9 cellular contexts compared by ENCODE assay signal in the genomic region with DNA sequence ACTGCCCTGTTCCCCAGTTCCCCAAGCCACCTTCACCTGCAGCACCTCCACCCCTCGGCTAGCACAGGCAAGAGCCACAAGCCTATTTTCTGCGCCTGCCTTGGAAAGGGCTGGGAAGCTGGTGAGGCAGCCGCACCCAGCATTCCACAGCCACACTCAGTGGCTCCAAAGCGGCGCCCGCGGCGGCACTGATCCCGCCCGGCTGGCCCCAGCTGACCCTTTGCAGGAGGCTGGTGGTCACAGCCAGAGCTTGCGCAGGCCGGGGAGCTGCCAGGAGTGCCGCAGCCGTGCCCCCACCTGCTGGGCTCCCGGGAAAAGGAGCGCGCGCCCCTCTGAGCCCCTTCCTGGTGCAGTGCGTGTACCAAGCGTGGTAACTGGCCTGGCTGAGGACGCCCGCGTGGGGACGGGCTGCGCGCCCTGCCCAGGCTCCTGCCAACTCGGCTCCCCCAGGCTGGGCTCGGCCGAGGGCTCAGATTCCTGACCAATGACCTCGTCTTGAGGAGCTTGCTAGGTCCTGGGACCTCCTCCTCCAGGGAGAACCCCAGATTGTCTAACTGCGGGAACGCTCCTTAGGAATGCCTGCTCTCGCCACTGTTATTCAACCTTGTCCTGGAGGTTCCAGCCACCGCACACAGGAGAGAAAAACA. TPM values are rescaled to one million over a fixed set of nuclear protein-coding genes. Genes with fewer than 3 reads are reported as not detected.
A peak's percentile ranks its signal among the peaks of the same experiment; 100 is the strongest.
DNase-seq lines count a peak whose midpoint lies in the region; ATAC-seq, FAIRE-seq and TF ChIP-seq lines count a peak whose summit lies in the region.
"Had no signal": no experiment of that assay in that cellular context is flagged by ENCODE, and none has a peak within 500 bp of the region (broad histone marks: within the 10 kb centered on the region; RNA-seq: fewer than 3 reads in every experiment).

No MANE protein-coding gene starts in this region.

- no peaks in the 10 kb centered on the region for H3K79me2 ChIP-seq in mammary epithelial cell (ENCODE audit: insufficient read depth, low read length)

- H3K9me3 Mint-ChIP-seq in activated CD8-positive, alpha-beta T cell treated with anti-CD3 and anti-CD28 coated beads for 36 hours, result no peaks in the 10 kb centered on the region

- H3K27me3 ChIP-seq in mammary epithelial cell (ENCODE audit: insufficient read depth, low read length) (no peaks in the 10 kb centered on the region), stomach (peaks cover 0 to 43% (median 9%) of the 10 kb centered on the region in 3 donors)

- WGBS in mammary epithelial cell (ENCODE audit: low coverage, missing lambda C conversion rate), result 8% methylated on average over 20 of the region's 34 CpGs
- whole genome bisulfite sequencing in stomach, 5 donors, result 5 to 12% (median 9%) methylated on average over 16 to 34 of the region's 34 CpGs

- H3K4me3 Mint-ChIP-seq in activated CD8-positive, alpha-beta T cell treated with anti-CD3 and anti-CD28 coated beads for 36 hours, result no peak overlapping the region

- CTCF ChIA-PET in mammary epithelial cell (lab: Charles Lee; ENCODE audit: low non-redundant PET), result no interaction called here
- CTCF ChIA-PET in activated CD8-positive, alpha-beta T cell treated with anti-CD3 and anti-CD28 coated beads for 36 hours (lab: Charles Lee), result no interaction called here

- in situ Hi-C loops in mammary epithelial cell (cut with MboI; ENCODE audit: low sequenced_read_pairs in 2 of 2), result no loop called here

- ATAC-seq in HG02938 (IDR thresholded peaks at IDR 0.05; ENCODE audit: unreplicated experiment), result no peak
- no peak for ATAC-seq in activated CD8-positive, alpha-beta T cell treated with anti-CD3 and anti-CD28 coated beads for 36 hours

- dilution Hi-C loops in mammary epithelial cell (cut with HindIII; ENCODE audit: low sequenced_read_pairs), result no loop called here

- FAIRE-seq in HTR-8/SVneo (lab: Jason Lieb, UNC) (peak; percentile 94), kidney (lab: Jason Lieb, UNC) (no peak)
- FAIRE-seq: TTC549 had no signal

- H2AFZ ChIP-seq in mammary epithelial cell (ENCODE audit: low read depth, low read length), result peak overlapping the region; percentile 90

- H3K4me1 Mint-ChIP-seq in activated CD8-positive, alpha-beta T cell treated with anti-CD3 and anti-CD28 coated beads for 36 hours (ENCODE audit: low read depth), result no peaks in the 10 kb centered on the region

- no peak for TF ChIP-seq POLR2A in stomach (IDR thresholded peaks at IDR 0.05)

- H3K4me3 ChIP-seq in mammary epithelial cell (replicated peaks in 1 of 3; ENCODE audit: insufficient read depth in 1 of 3, low read depth in 2 of 3, low read length in 3 of 3) (peak overlapping the region; percentile 4 to 34 (median 29)), kidney (ENCODE audit: low read length in 2 of 2) (peak overlapping the region; percentile 11 to 57), stomach (peak overlapping the region; percentile 34 to 41 (median 36))

- BruUV-seq in mammary epithelial cell (replicated peaks; lab: Mats Ljungman, UMichigan), result no TSS peak

- intact Hi-C loops in mammary epithelial cell (cut with micrococcal nuclease) (loop anchor here (2.0 kb wide), 1 partner anchor 15 kb away; no protein-coding TSS in a partner anchor), kidney (cut with DNase I) (no loop called here), stomach (cut with DNase I; ENCODE audit: low total_unique reads) (no loop called here)
- intact Hi-C loops in activated CD8-positive, alpha-beta T cell treated with anti-CD3 and anti-CD28 coated beads for 36 hours (cut with micrococcal nuclease), result no loop called here

- POLR2A ChIA-PET in activated CD8-positive, alpha-beta T cell treated with anti-CD3 and anti-CD28 coated beads for 36 hours (lab: Charles Lee), result interaction anchor here (0.6 kb wide), 1 partner anchor 10 kb away, joined by 3 read pairs; no protein-coding TSS in a partner anchor

- no peak overlapping the region for H3K27ac Mint-ChIP-seq in activated CD8-positive, alpha-beta T cell treated with anti-CD3 and anti-CD28 coated beads for 36 hours

- no peaks in the 10 kb centered on the region for H3K9me3 ChIP-seq in mammary epithelial cell (replicated peaks; ENCODE audit: insufficient read depth, low read length)
- no peaks in the 10 kb centered on the region for H3K9me3 ChIP-seq in kidney (ENCODE audit: control insufficient read depth in 1 of 2, low read length in 2 of 2)
- H3K9me3 ChIP-seq in stomach, result no peaks in the 10 kb centered on the region

- peaks cover 25% of the 10 kb centered on the region for H3K27me3 Mint-ChIP-seq in activated CD8-positive, alpha-beta T cell treated with anti-CD3 and anti-CD28 coated beads for 36 hours

- H3K36me3 ChIP-seq in mammary epithelial cell (ENCODE audit: insufficient read depth, low read length) (no peaks in the 10 kb centered on the region), kidney (ENCODE audit: control insufficient read depth in 1 of 2, insufficient read depth in 2 of 2, low read length in 2 of 2) (no peaks in the 10 kb centered on the region), stomach (no peaks in the 10 kb centered on the region)

- H3K4me1 ChIP-seq in mammary epithelial cell (ENCODE audit: insufficient read depth, low read length) (peaks cover 25% of the 10 kb centered on the region), kidney (ENCODE audit: control insufficient read depth in 1 of 2, insufficient read depth in 1 of 2, low read depth in 1 of 2, low read length in 2 of 2) (peaks cover 12 to 20% of the 10 kb centered on the region in 2 donors), stomach (peaks cover 11 to 12% (median 12%) of the 10 kb centered on the region in 4 donors)

- no peak for TF ChIP-seq CTCF in mammary epithelial cell (conservative IDR thresholded peaks at IDR 0.05 in 1 of 2, IDR thresholded peaks at IDR 0.05 in 1 of 2; ENCODE audit: extremely low read depth in 1 of 2, insufficient read depth in 1 of 2, low read depth in 1 of 2, low read length in 2 of 2)
- TF ChIP-seq CTCF in kidney (IDR thresholded peaks at IDR 0.05; ENCODE audit: borderline replicate concordance, extremely low read depth, insufficient read depth), result no peak
- TF ChIP-seq CTCF in stomach (IDR thresholded peaks at IDR 0.05), result no peak
- TF ChIP-seq CTCF in activated CD8-positive, alpha-beta T cell treated with anti-CD3 and anti-CD28 coated beads for 36 hours (IDR thresholded peaks at IDR 0.05), result no peak

- H4K20me1 ChIP-seq in mammary epithelial cell (ENCODE audit: insufficient read depth, low read length), result no peaks in the 10 kb centered on the region

- no peak overlapping the region for H3K27ac ChIP-seq in mammary epithelial cell (ENCODE audit: insufficient read depth, low read depth, low read length)
- H3K27ac ChIP-seq in kidney (ENCODE audit: low read depth in 2 of 2, low read length in 2 of 2), result peak overlapping the region in 1 of 2 donors; percentile 78
- no peak overlapping the region for H3K27ac ChIP-seq in stomach

- peak; percentile 80 for DNase-seq in HTR-8/SVneo (ENCODE audit: insufficient read length, low spot score)
- no peak for DNase-seq in mammary epithelial cell
- peak; percentile 85 for DNase-seq in kidney
- DNase-seq in stomach, result peak; percentile 63
- no peak for DNase-seq in NCI-H128 (lab: John Stamatoyannopoulos, UW; ENCODE audit: unreplicated experiment)
- no peak for DNase-seq in activated CD8-positive, alpha-beta T cell treated with anti-CD3 and anti-CD28 coated beads for 36 hours
- DNase-seq in stimulated activated CD4-positive, alpha-beta T cell treated with anti-CD3 and anti-CD28 coated beads, Interleukin-12 subunit alpha, Interleukin-12 subunit beta, amount 100 ng/mL, for 4 hours, result no peak

- H3K9ac ChIP-seq in mammary epithelial cell (ENCODE audit: insufficient read depth, low read length) (no peak overlapping the region), kidney (ENCODE audit: low read length in 2 of 2) (peak overlapping the region in 1 of 2 donors; percentile 37)

- TF ChIP-seq EP300 in stomach (IDR thresholded peaks at IDR 0.05), result no peak

- no peaks in the 10 kb centered on the region for H3K36me3 Mint-ChIP-seq in activated CD8-positive, alpha-beta T cell treated with anti-CD3 and anti-CD28 coated beads for 36 hours (ENCODE audit: low read depth)

- H3K4me2 ChIP-seq in mammary epithelial cell (ENCODE audit: insufficient read depth, low read depth, low read length), result peak overlapping the region; percentile 92

RNA-seq across cellular contexts. Expression of a gene that starts 13.3 kb away (rescaled TPM):
- 10 to 100 TPM; 16.0 to 45.0 TPM for total RNA-seq in mammary epithelial cell
- polyA plus RNA-seq in mammary epithelial cell, result 13.0 TPM
- polyA minus RNA-seq in mammary epithelial cell, result 14.2 TPM
- 5.4 TPM for total RNA-seq in kidney
- 2.7 TPM for polyA plus RNA-seq in kidney (ENCODE audit: insufficient read depth, low read depth, low replicate concordance)
- total RNA-seq in stomach, result under 1 TPM in 2 of 5 donors, not detected in 3; 0.29 to 0.92 TPM
- under 1 TPM in 2 of 3 donors, not detected in 1; 0.37 to 0.80 TPM for polyA plus RNA-seq in stomach
- not detected for total RNA-seq in activated CD8-positive, alpha-beta T cell treated with anti-CD3 and anti-CD28 coated beads for 36 hours

RNA-seq across cellular contexts. Expression of a gene that starts 46.7 kb away (rescaled TPM):
- total RNA-seq in mammary epithelial cell (1,000 to 10,000 TPM; 2,783 to 3,063 TPM), kidney (1,124 TPM), stomach (100 to 1,000 TPM in 4 of 5 donors, 10 to 100 TPM in 1; 79.9 to 452 (median 274) TPM)
- polyA plus RNA-seq in mammary epithelial cell (3,498 TPM), kidney (ENCODE audit: insufficient read depth, low read depth, low replicate concordance) (799 TPM), stomach (100 to 1,000 TPM; 150 to 332 (median 271) TPM)
- polyA minus RNA-seq in mammary epithelial cell, result 5,832 TPM
- 1,000 to 10,000 TPM; 2,565 to 2,588 TPM for total RNA-seq in activated CD8-positive, alpha-beta T cell treated with anti-CD3 and anti-CD28 coated beads for 36 hours

Comparison
In these comparisons a context has a peak if more than half of its experiments do, and no peak if none do; other contexts are left out.
1. DNase-seq: peak in HTR-8/SVneo (single experiment), kidney (single experiment) and stomach (single experiment); none in mammary epithelial cell (single experiment), NCI-H128 (single experiment), activated CD8-positive, alpha-beta T cell treated with anti-CD3 and anti-CD28 coated beads for 36 hours (single experiment) and stimulated activated CD4-positive, alpha-beta T cell treated with anti-CD3 and anti-CD28 coated beads, Interleukin-12 subunit alpha, Interleukin-12 subunit beta, amount 100 ng/mL, for 4 hours (single experiment).
2. Peak in every context shown above with its lines, with median percentiles within 50 percentile points of each other: H3K4me3 ChIP-seq.